17 cellular contexts compared by ENCODE assay signal in genomic region chr18:568731-569130, GRCh38. TPM values are rescaled to one million over a fixed set of nuclear protein-coding genes. Genes with fewer than 3 reads are reported as not detected.
A peak's percentile ranks its signal among the peaks of the same experiment; 100 is the strongest.
DNase-seq lines count a peak whose midpoint lies in the region; ATAC-seq and TF ChIP-seq lines count a peak whose summit lies in the region.
"Had no signal": no experiment of that assay in that cellular context is flagged by ENCODE, and none has a peak within 500 bp of the region (broad histone marks: within the 10 kb centered on the region; RNA-seq: fewer than 3 reads in every experiment).

No MANE protein-coding gene starts in this region.

- peaks cover 11% of the 10 kb centered on the region for H3K27me3 Mint-ChIP-seq in WTC11 (ENCODE audit: low read depth)

- DNase-seq in LNCaP clone FGC (ENCODE audit: low read depth): peak; percentile 89
- peak; percentile 4 to 67 for DNase-seq in trophoblast cell
- DNase-seq in WTC11 (ENCODE audit: low spot score): no peak
- no peak for DNase-seq in NCI-H1417 (lab: John Stamatoyannopoulos, UW)
- DNase-seq in left lobe of liver (ENCODE audit: low spot score): no peak
- DNase-seq: CD4-positive, alpha-beta T cell; DMS153; DND-41; GF-D8; GOT3; H9; IMR-90 had no signal

- H3K4me3 Mint-ChIP-seq in WTC11: no peak overlapping the region
- H3K4me3 Mint-ChIP-seq: CD4-positive, alpha-beta T cell; H9 had no signal

- no peak overlapping the region for H3K4ac ChIP-seq in trophoblast cell (ENCODE audit: low read depth, low read length)

- no CpG with 5 or more reads among the region's 3 CpGs for WGBS in trophoblast cell (ENCODE audit: extremely low coverage, insufficient coverage, insufficient read length)

- ATAC-seq in WTC11 (no peak), left lobe of liver (no peak)

- peaks cover 19% of the 10 kb centered on the region for H3K4me1 Mint-ChIP-seq in WTC11

- H3K36me3 ChIP-seq in trophoblast cell (ENCODE audit: control insufficient read depth in 1 of 2, insufficient read depth in 2 of 2, low read length in 2 of 2): no peaks in the 10 kb centered on the region
- H3K36me3 ChIP-seq: BLaER1 had no signal

- no peaks in the 10 kb centered on the region for H3K9me3 Mint-ChIP-seq in WTC11
- H3K9me3 Mint-ChIP-seq: CD4-positive, alpha-beta T cell; H9 had no signal

- no peak overlapping the region for H2AFZ ChIP-seq in trophoblast cell (ENCODE audit: insufficient read depth, low read length, poor library complexity)

- no peak overlapping the region for H3K23ac ChIP-seq in trophoblast cell (ENCODE audit: low read length)

- H3K27ac Mint-ChIP-seq in WTC11: no peak overlapping the region; the same call in 1 of the 2 replicates
- H3K27ac Mint-ChIP-seq: CD4-positive, alpha-beta T cell had no signal

- no peak overlapping the region for H2AK5ac ChIP-seq in trophoblast cell (ENCODE audit: low read length)

- no peaks in the 10 kb centered on the region for H3K79me1 ChIP-seq in trophoblast cell (ENCODE audit: low read length)

- POLR2A ChIA-PET in WTC11 (lab: Charles Lee): no interaction called here

- no peak overlapping the region for H4K8ac ChIP-seq in trophoblast cell (ENCODE audit: low read depth, low read length)

- no peak overlapping the region for H2BK12ac ChIP-seq in trophoblast cell (ENCODE audit: low read length)

- no peak overlapping the region for H2BK120ac ChIP-seq in trophoblast cell (ENCODE audit: insufficient read depth, low read length, poor library complexity)

- H3K27ac ChIP-seq in C4-2B: peak overlapping the region; percentile 80
- H3K27ac ChIP-seq in VCaP: peak overlapping the region; percentile 94
- H3K27ac ChIP-seq in trophoblast cell (ENCODE audit: low read depth, low read length): no peak overlapping the region
- H3K27ac ChIP-seq: BLaER1 had no signal

- H3K27me3 ChIP-seq in trophoblast cell (ENCODE audit: insufficient read depth, low read length): no peaks in the 10 kb centered on the region
- H3K27me3 ChIP-seq: BLaER1 had no signal

- CTCF ChIA-PET in WTC11 (lab: Charles Lee): no interaction called here

- no peak overlapping the region for H3K9ac ChIP-seq in trophoblast cell (ENCODE audit: low read length)
- H3K9ac ChIP-seq: BLaER1 had no signal

- no peaks in the 10 kb centered on the region for H3K79me2 ChIP-seq in trophoblast cell (ENCODE audit: control insufficient read depth, insufficient read depth, low read length, poor library complexity)

- H4K91ac ChIP-seq in trophoblast cell (ENCODE audit: low read depth, low read length): no peak overlapping the region

- no peak overlapping the region for H3K14ac ChIP-seq in trophoblast cell (ENCODE audit: low read length)

- H3K4me3 ChIP-seq in LNCaP clone FGC (ENCODE audit: low read depth, low read length) (no peak overlapping the region), trophoblast cell (ENCODE audit: low read depth, low read length) (no peak overlapping the region)
- H3K4me3 ChIP-seq: BLaER1 had no signal

- no peak overlapping the region for H4K12ac ChIP-seq in trophoblast cell (ENCODE audit: low read depth, low read length)

- no peaks in the 10 kb centered on the region for H3K36me3 Mint-ChIP-seq in WTC11

- no peak overlapping the region for H2BK5ac ChIP-seq in trophoblast cell (ENCODE audit: low read depth, low read length, poor library complexity)

- no peak overlapping the region for H3K18ac ChIP-seq in trophoblast cell (ENCODE audit: low read length)

- H3K4me2 ChIP-seq in trophoblast cell (ENCODE audit: low read length): no peak overlapping the region
- H3K4me2 ChIP-seq: BLaER1 had no signal

- H3K9me3 ChIP-seq in trophoblast cell (ENCODE audit: insufficient read depth, low read depth, low read length): no peaks in the 10 kb centered on the region
- H3K9me3 ChIP-seq: BLaER1 had no signal

- peaks cover 0 to 2% of the 10 kb centered on the region in 2 experiments for H3K4me1 ChIP-seq in trophoblast cell (ENCODE audit: control insufficient read depth in 1 of 2, insufficient read depth in 2 of 2, low read length in 2 of 2)

- TF ChIP-seq CTCF in C4-2B (conservative IDR thresholded peaks at IDR 0.05): no peak
- TF ChIP-seq CTCF in LNCaP clone FGC (IDR thresholded peaks at IDR 0.05; ENCODE audit: control insufficient read depth, extremely low read depth, insufficient read depth): no peak
- no peak for TF ChIP-seq CTCF in VCaP (conservative IDR thresholded peaks at IDR 0.05)
- TF ChIP-seq CTCF in WTC11 (IDR thresholded peaks at IDR 0.05): no peak

TF ChIP-seq in WTC11, 78 proteins besides CTCF, POLR2A, EP300 and RAD21:
- TF ChIP-seq ZNF396 (CRISPR knock-in tag; IDR thresholded peaks at IDR 0.05; ENCODE audit: borderline replicate concordance) (no peak), CREB1 (CRISPR knock-in tag; IDR thresholded peaks at IDR 0.05) (no peak), EMX1 (CRISPR knock-in tag; IDR thresholded peaks at IDR 0.05) (no peak), ERG (CRISPR knock-in tag; IDR thresholded peaks at IDR 0.05) (no peak), RORB (CRISPR knock-in tag; IDR thresholded peaks at IDR 0.05) (no peak), FOXK1 (CRISPR knock-in tag; IDR thresholded peaks at IDR 0.05) (no peak)
- TF ChIP-seq, protein P1, sequence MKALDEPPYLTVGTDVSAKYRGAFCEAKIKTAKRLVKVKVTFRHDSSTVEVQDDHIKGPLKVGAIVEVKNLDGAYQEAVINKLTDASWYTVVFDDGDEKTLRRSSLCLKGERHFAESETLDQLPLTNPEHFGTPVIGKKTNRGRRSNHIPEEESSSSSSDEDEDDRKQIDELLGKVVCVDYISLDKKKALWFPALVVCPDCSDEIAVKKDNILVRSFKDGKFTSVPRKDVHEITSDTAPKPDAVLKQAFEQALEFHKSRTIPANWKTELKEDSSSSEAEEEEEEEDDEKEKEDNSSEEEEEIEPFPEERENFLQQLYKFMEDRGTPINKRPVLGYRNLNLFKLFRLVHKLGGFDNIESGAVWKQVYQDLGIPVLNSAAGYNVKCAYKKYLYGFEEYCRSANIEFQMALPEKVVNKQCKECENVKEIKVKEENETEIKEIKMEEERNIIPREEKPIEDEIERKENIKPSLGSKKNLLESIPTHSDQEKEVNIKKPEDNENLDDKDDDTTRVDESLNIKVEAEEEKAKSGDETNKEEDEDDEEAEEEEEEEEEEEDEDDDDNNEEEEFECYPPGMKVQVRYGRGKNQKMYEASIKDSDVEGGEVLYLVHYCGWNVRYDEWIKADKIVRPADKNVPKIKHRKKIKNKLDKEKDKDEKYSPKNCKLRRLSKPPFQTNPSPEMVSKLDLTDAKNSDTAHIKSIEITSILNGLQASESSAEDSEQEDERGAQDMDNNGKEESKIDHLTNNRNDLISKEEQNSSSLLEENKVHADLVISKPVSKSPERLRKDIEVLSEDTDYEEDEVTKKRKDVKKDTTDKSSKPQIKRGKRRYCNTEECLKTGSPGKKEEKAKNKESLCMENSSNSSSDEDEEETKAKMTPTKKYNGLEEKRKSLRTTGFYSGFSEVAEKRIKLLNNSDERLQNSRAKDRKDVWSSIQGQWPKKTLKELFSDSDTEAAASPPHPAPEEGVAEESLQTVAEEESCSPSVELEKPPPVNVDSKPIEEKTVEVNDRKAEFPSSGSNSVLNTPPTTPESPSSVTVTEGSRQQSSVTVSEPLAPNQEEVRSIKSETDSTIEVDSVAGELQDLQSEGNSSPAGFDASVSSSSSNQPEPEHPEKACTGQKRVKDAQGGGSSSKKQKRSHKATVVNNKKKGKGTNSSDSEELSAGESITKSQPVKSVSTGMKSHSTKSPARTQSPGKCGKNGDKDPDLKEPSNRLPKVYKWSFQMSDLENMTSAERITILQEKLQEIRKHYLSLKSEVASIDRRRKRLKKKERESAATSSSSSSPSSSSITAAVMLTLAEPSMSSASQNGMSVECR (CRISPR knock-in tag; IDR thresholded peaks at IDR 0.05; ENCODE audit: borderline replicate concordance): no peak

RNA-seq across cellular contexts. Expression of gene CETN1, which starts 11.4 kb away (rescaled TPM):
- polyA plus RNA-seq in trophoblast cell (2013): not detected in 2 replicates
- total RNA-seq in WTC11 (2021) (not detected in 3 replicates), left lobe of liver (not detected)
- total RNA-seq: A673; CD4-positive, alpha-beta T cell; H9; HT-29; IMR-90 had no signal
- polyA plus RNA-seq: IMR-90 had no signal

RNA-seq across cellular contexts. Expression of gene CLUL1, which starts 28.1 kb away (rescaled TPM):
- polyA plus RNA-seq in trophoblast cell (2013): 0.39 and 0.49 TPM in 2 replicates
- total RNA-seq in WTC11 (2021) (0.09 to 0.32 TPM (median 0.31 TPM) in 3 replicates), left lobe of liver (not detected)
- total RNA-seq: CD4-positive, alpha-beta T cell; HT-29; IMR-90 had no signal
- polyA plus RNA-seq: IMR-90 had no signal

Comparison
In these comparisons a context has a peak if more than half of its experiments do, and no peak if none do; other contexts are left out.
1. DNase-seq: peak in LNCaP clone FGC (single experiment) and trophoblast cell (2 of 2); none in WTC11 (single experiment), NCI-H1417 (0 of 3) and left lobe of liver (single experiment).